Comparison of ENCODE assay signal across 8 cellular contexts in the genomic region with DNA sequence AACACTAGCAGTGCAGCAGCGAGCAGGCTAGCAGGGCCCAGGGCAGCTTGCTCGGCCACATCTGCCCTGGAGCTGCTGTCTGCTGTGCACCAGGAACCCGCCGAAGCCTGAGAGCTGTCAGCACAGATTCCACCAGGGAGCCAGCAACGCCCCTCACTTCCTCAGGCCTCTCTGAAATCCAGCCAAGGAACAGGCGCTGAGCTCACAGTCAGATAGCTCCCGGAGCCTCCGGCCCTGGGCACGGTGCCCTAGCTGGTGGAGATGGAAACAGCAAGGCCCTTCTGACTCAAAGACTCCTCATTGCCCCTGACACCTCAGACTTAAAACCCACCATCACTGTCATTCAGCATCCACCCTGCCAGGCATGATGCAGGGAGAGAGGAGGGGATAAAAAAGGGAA.
DNase-seq lines count a peak whose midpoint lies in the region; ATAC-seq and TF ChIP-seq lines count a peak whose summit lies in the region.
"Had no signal": no experiment of that assay in that cellular context is flagged by ENCODE, and none has a peak within 500 bp of the region (broad histone marks: within the 10 kb centered on the region; RNA-seq: fewer than 3 reads in every experiment).

No MANE protein-coding gene starts in this region.

- H3K36me3 ChIP-seq in transverse colon: no peaks in the 10 kb centered on the region

- no peak for TF ChIP-seq EP300 in transverse colon (IDR thresholded peaks at IDR 0.05; ENCODE audit: low read depth)

- ATAC-seq in GM21515 (IDR thresholded peaks at IDR 0.05; ENCODE audit: unreplicated experiment) (no peak), GM18907 (IDR thresholded peaks at IDR 0.05; ENCODE audit: unreplicated experiment) (no peak)

- no peak for TF ChIP-seq CTCF in dorsolateral prefrontal cortex (IDR thresholded peaks at IDR 0.05 in 54 of 56, conservative IDR thresholded peaks at IDR 0.05 in 2 of 56; ENCODE audit: low read depth in 1 of 56, partially characterized antibody in 56 of 56)
- no peak for TF ChIP-seq CTCF in transverse colon (IDR thresholded peaks at IDR 0.05)

- no peak for TF ChIP-seq POLR2A in transverse colon (IDR thresholded peaks at IDR 0.05)

- H3K9me3 ChIP-seq in transverse colon: no peaks in the 10 kb centered on the region

- H3K4me3 ChIP-seq in dorsolateral prefrontal cortex: no peak overlapping the region
- H3K4me3 ChIP-seq in transverse colon: no peak overlapping the region

- H3K27me3 ChIP-seq in dorsolateral prefrontal cortex (no peaks in the 10 kb centered on the region), transverse colon (no peaks in the 10 kb centered on the region)

- H3K27ac ChIP-seq in dorsolateral prefrontal cortex (peak overlapping the region in 3 of 59 donors; percentile 7 to 16 (median 10)), transverse colon (peak overlapping the region in 3 of 4 donors; percentile 27 to 57 (median 44))

- DNase-seq in NCI-H2196 (lab: John Stamatoyannopoulos, UW; ENCODE audit: unreplicated experiment): peak; percentile 61
- peak; percentile 36 to 78 (median 63) for DNase-seq in dorsolateral prefrontal cortex
- peak; percentile 10 to 17 for DNase-seq in lung microvascular endothelial cell (ENCODE audit: low read depth in 2 of 2)
- DNase-seq in transverse colon: peak; percentile 30
- DNase-seq in stimulated activated CD4-positive, alpha-beta T cell treated with anti-CD3 and anti-CD28 coated beads, Interleukin-15, amount 100 ng/mL, for 24 hours: no peak
- DNase-seq: activated naive CD4-positive, alpha-beta T cell treated with Interleukin-2 at 50 U/mL for 16 hours had no signal

- in situ Hi-C loops in transverse colon (cut with MboI; ENCODE audit: low pct_ligation_motif_present in 1 of 4, low pct_unique_long_range_greater_than_20kb in 1 of 4, low sequenced_read_pairs in 3 of 4): loop anchor here in 2 of 4 donors (25.0 kb wide), 2 partner anchors 562 to 587 kb away; no protein-coding TSS in a partner anchor

- 43% methylated on average over 9 of the region's 9 CpGs; no CpG with 5 or more reads in 1 of the 2 donors for WGBS in transverse colon (ENCODE audit: low coverage in 1 of 2), 2 donors

- intact Hi-C loops in dorsolateral prefrontal cortex (cut with DNase I) (no loop called here), transverse colon (cut with DNase I; ENCODE audit: low total_unique reads) (no loop called here)

- peaks cover 6 to 23% (median 17%) of the 10 kb centered on the region in 4 donors for H3K4me1 ChIP-seq in transverse colon
